8 cellular contexts compared by ENCODE assay signal in the genomic region with DNA sequence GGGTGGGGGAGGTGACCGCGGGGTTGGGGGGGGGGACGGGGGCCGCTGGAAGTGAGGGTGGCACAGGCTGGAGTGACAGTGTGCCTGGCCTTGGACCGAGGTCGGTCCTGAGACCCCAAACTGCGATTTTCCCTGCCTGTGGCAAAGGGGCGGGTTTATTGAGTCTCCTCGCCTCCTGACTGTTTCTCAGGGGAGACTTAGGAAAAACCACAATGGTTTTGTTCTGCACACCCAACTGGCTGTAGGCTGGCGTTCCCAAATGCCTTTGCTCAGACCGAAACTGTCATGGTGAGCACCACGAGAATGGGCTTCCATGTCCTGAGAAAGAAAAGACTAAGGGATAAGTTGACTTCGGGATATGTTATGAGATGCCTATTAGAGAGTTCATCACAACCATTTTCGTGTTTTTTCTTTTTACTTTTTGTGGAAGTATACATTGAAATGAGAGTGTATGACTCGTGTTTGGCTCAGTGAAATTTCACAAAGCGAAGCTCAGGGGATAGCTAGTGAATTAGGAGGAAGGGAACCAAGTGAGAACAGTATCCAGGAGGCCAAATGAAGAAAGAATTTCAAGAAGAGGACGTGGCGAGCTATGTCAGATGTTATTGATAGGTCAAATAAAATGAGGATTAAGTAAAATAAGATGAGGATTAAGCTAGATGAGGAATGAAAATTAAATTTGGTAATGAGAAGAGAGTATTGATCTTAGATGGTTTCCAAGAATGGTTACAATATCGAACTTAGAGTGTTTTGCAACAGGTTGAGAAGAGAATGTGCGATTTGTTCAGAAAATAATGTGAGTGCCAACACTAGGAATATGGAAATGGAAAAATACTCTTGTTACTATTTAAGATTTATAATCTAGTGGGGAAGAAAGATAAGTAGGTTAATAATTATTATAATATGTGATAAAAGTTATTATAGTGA. TPM values are rescaled to one million over a fixed set of nuclear protein-coding genes. Genes with fewer than 3 reads are reported as not detected.
DNase-seq lines count a peak whose midpoint lies in the region; ATAC-seq, FAIRE-seq and TF ChIP-seq lines count a peak whose summit lies in the region.

No MANE protein-coding gene starts in this region.

- no peak overlapping the region for H2BK12ac ChIP-seq in H1 (ENCODE audit: low read depth, low read length)
- no peak overlapping the region for H2BK12ac ChIP-seq in mesenchymal stem cell (ENCODE audit: low read length in 2 of 2)

- H3K4me3 ChIP-seq in H1 (ENCODE audit: extremely low read depth in 1 of 4, insufficient read depth in 2 of 4, low read depth in 3 of 4, low read length in 4 of 4) (peak overlapping the region; percentile 63 to 97 (median 72)), mesenchymal stem cell (ENCODE audit: insufficient read depth in 1 of 2, low read depth in 1 of 2, low read length in 2 of 2) (peak overlapping the region; percentile 80 to 87)

- H3K27ac Mint-ChIP-seq in activated CD8-positive, alpha-beta T cell treated with anti-CD3 and anti-CD28 coated beads, Interleukin-2, amount 10 ng/mL, durations not matched to agents 7 days and 5 days, result no peak overlapping the region
- H3K27ac Mint-ChIP-seq in activated CD8-positive, alpha-beta T cell treated with anti-CD3 and anti-CD28 coated beads for 36 hours, result no peak overlapping the region

- H3K36me3 Mint-ChIP-seq in activated CD8-positive, alpha-beta T cell treated with anti-CD3 and anti-CD28 coated beads, Interleukin-2, amount 10 ng/mL, durations not matched to agents 7 days and 5 days (ENCODE audit: low read depth), result peaks cover 18% of the 10 kb centered on the region
- peaks cover 7% of the 10 kb centered on the region for H3K36me3 Mint-ChIP-seq in activated CD8-positive, alpha-beta T cell treated with anti-CD3 and anti-CD28 coated beads for 36 hours (ENCODE audit: low read depth)

- H3K36me3 ChIP-seq in H1 (ENCODE audit: control insufficient read depth in 2 of 4, insufficient read depth in 4 of 4, low read length in 3 of 4), result no peaks in the 10 kb centered on the region
- H3K36me3 ChIP-seq in mesenchymal stem cell (ENCODE audit: control insufficient read depth in 1 of 2, insufficient read depth in 2 of 2, low read depth in 1 of 2, low read length in 2 of 2), result peaks cover 0 to 3% of the 10 kb centered on the region in 2 experiments

- POLR2A ChIA-PET in activated CD8-positive, alpha-beta T cell treated with anti-CD3 and anti-CD28 coated beads, Interleukin-2, amount 10 ng/mL, durations not matched to agents 7 days and 5 days (lab: Charles Lee), result no interaction called here
- POLR2A ChIA-PET in activated CD8-positive, alpha-beta T cell treated with anti-CD3 and anti-CD28 coated beads for 36 hours (lab: Charles Lee), result no interaction called here
- POLR2A ChIA-PET in H1 (lab: Charles Lee; ENCODE audit: partially characterized antibody), result interaction anchor here (0.9 to 2.3 kb wide), 2 partner anchors 29 to 34 kb away, joined by 3 to 7 read pairs; no protein-coding TSS in a partner anchor

- H3K23me2 ChIP-seq in H1 (ENCODE audit: low read depth, low read length), result peaks cover 4% of the 10 kb centered on the region

- H3K4me1 ChIP-seq in H1 (replicated peaks in 1 of 4; ENCODE audit: control insufficient read depth in 3 of 4, insufficient read depth in 4 of 4, low read length in 3 of 4) (peaks cover 4 to 14% (median 7%) of the 10 kb centered on the region in 4 experiments), mesenchymal stem cell (ENCODE audit: control insufficient read depth, insufficient read depth, low read depth, low read length) (no peaks in the 10 kb centered on the region)

- H4K5ac ChIP-seq in H1 (ENCODE audit: insufficient read length, low read depth, low read length), result no peak overlapping the region

- TF ChIP-seq EP300 in H1 (IDR thresholded peaks at IDR 0.05; ENCODE audit: borderline replicate concordance in 1 of 2, low read depth in 2 of 2, low read length in 2 of 2), result no peak

- peak overlapping the region in 3 of 4 experiments; percentile 4 to 64 (median 16); a peak in 2 of 7 replicates for H3K9ac ChIP-seq in H1 (replicated peaks in 1 of 4; ENCODE audit: extremely low read depth in 1 of 4, low read depth in 3 of 4, low read length in 3 of 4)
- H3K9ac ChIP-seq in mesenchymal stem cell (ENCODE audit: low read length), result peak overlapping the region; percentile 80

- H3K9me3 ChIP-seq in H1 (ENCODE audit: insufficient read depth in 2 of 2, low read depth in 1 of 2, low read length in 1 of 2), result 0 out of 4 replicates have a peak, but pooled peaks cover 0 to under 1% of the 10 kb centered on the region in 2 experiments
- H3K9me3 ChIP-seq in mesenchymal stem cell (ENCODE audit: control insufficient read depth, low read length), result peaks cover 2% of the 10 kb centered on the region

- no peak overlapping the region for H3K56ac ChIP-seq in H1 (replicated peaks; ENCODE audit: insufficient read length, low read depth, low read length)

- H3K4me2 ChIP-seq in H1 (ENCODE audit: insufficient read depth in 1 of 2, low read depth in 2 of 2, low read length in 2 of 2), result peak overlapping the region; percentile 62 to 72
- peak overlapping the region; percentile 62 for H3K4me2 ChIP-seq in mesenchymal stem cell (ENCODE audit: low read length, poor library complexity, severe bottlenecking)

- CTCF ChIA-PET in activated CD8-positive, alpha-beta T cell treated with anti-CD3 and anti-CD28 coated beads, Interleukin-2, amount 10 ng/mL, durations not matched to agents 7 days and 5 days (lab: Charles Lee), result interaction anchor here (0.7 to 1.5 kb wide), 6 partner anchors 23 to 598 kb away, joined by 3 to 9 read pairs (median 3); no protein-coding TSS in a partner anchor
- CTCF ChIA-PET in activated CD8-positive, alpha-beta T cell treated with anti-CD3 and anti-CD28 coated beads for 36 hours (lab: Charles Lee), result interaction anchor here (1.0 to 1.3 kb wide), 2 partner anchors 29 to 217 kb away, joined by 3 read pairs; no protein-coding TSS in a partner anchor
- CTCF ChIA-PET in H1 (lab: Charles Lee; ENCODE audit: partially characterized antibody), result interaction anchor here (0.8 to 1.2 kb wide), 3 partner anchors 209 to 563 kb away, joined by 3 to 4 read pairs (median 3); no protein-coding TSS in a partner anchor

- H2AK5ac ChIP-seq in H1 (ENCODE audit: low read depth, low read length) (no peak overlapping the region), mesenchymal stem cell (ENCODE audit: low read length, severe bottlenecking) (no peak overlapping the region)

- H2BK5ac ChIP-seq in H1 (ENCODE audit: low read depth, low read length), result no peak overlapping the region
- H2BK5ac ChIP-seq in mesenchymal stem cell (ENCODE audit: low read depth, low read length, poor library complexity, severe bottlenecking), result no peak overlapping the region

- peaks cover 21 to 54% of the 10 kb centered on the region in 2 experiments for H3K79me2 ChIP-seq in H1 (ENCODE audit: control insufficient read depth in 1 of 2, insufficient read depth in 2 of 2, low read length in 2 of 2)

- TF ChIP-seq CTCF in activated CD8-positive, alpha-beta T cell treated with anti-CD3 and anti-CD28 coated beads for 36 hours (IDR thresholded peaks at IDR 0.05), result no peak
- TF ChIP-seq CTCF in H1 (IDR thresholded peaks at IDR 0.05; ENCODE audit: control extremely low read depth in 1 of 3, insufficient read depth in 1 of 3, low read depth in 1 of 3, low read length in 3 of 3), result no peak

- peaks cover 10% of the 10 kb centered on the region for H3K9me3 Mint-ChIP-seq in activated CD8-positive, alpha-beta T cell treated with anti-CD3 and anti-CD28 coated beads, Interleukin-2, amount 10 ng/mL, durations not matched to agents 7 days and 5 days (ENCODE audit: insufficient read depth)
- H3K9me3 Mint-ChIP-seq in activated CD8-positive, alpha-beta T cell treated with anti-CD3 and anti-CD28 coated beads for 36 hours, result peaks cover 9% of the 10 kb centered on the region

- H2BK15ac ChIP-seq in H1 (ENCODE audit: low read length) (no peak overlapping the region), mesenchymal stem cell (ENCODE audit: low read depth, poor library complexity, severe bottlenecking) (no peak overlapping the region)

- H2AFZ ChIP-seq in H1 (ENCODE audit: low read length) (no peak overlapping the region), mesenchymal stem cell (ENCODE audit: low read depth, low read length) (no peak overlapping the region)

- H4K8ac ChIP-seq in H1 (ENCODE audit: extremely low read depth, insufficient read depth, low read length) (no peak overlapping the region), mesenchymal stem cell (ENCODE audit: low read length) (no peak overlapping the region)

- H3K4me1 Mint-ChIP-seq in activated CD8-positive, alpha-beta T cell treated with anti-CD3 and anti-CD28 coated beads, Interleukin-2, amount 10 ng/mL, durations not matched to agents 7 days and 5 days (ENCODE audit: low read depth), result peaks cover 8% of the 10 kb centered on the region
- peaks cover 3% of the 10 kb centered on the region for H3K4me1 Mint-ChIP-seq in activated CD8-positive, alpha-beta T cell treated with anti-CD3 and anti-CD28 coated beads for 36 hours (ENCODE audit: low read depth)

- H3K14ac ChIP-seq in H1 (ENCODE audit: insufficient read length) (no peak overlapping the region), mesenchymal stem cell (ENCODE audit: low read length in 2 of 2) (no peak overlapping the region)

- H3K23ac ChIP-seq in H1 (ENCODE audit: insufficient read length) (no peak overlapping the region), mesenchymal stem cell (ENCODE audit: low read length in 2 of 2) (no peak overlapping the region)

- H3K4ac ChIP-seq in H1 (replicated peaks; ENCODE audit: insufficient read length, low read depth, low read length), result no peak overlapping the region
- no peak overlapping the region for H3K4ac ChIP-seq in mesenchymal stem cell (ENCODE audit: low read depth in 1 of 2, low read length in 2 of 2)

- no peak for FAIRE-seq in H1 (lab: Jason Lieb, UNC)

- no peak for TF ChIP-seq POLR2A in H1 (IDR thresholded peaks at IDR 0.05; ENCODE audit: control extremely low read depth in 1 of 2, low read depth in 2 of 2, low read length in 2 of 2)

- intact Hi-C loops in activated CD8-positive, alpha-beta T cell treated with anti-CD3 and anti-CD28 coated beads for 36 hours (cut with micrococcal nuclease), result no loop called here

- H4K20me1 ChIP-seq in H1 (replicated peaks in 1 of 2; ENCODE audit: control insufficient read depth in 1 of 2, insufficient read depth in 2 of 2, low read length in 2 of 2), result peaks cover 3 to 5% of the 10 kb centered on the region in 2 experiments

- no peak for DNase-seq in activated CD8-positive, alpha-beta T cell treated with anti-CD3 and anti-CD28 coated beads, Interleukin-2, amount 10 ng/mL, durations not matched to agents 7 days and 5 days
- DNase-seq in activated CD8-positive, alpha-beta T cell treated with anti-CD3 and anti-CD28 coated beads for 36 hours, result no peak
- DNase-seq in NCI-H2171 (lab: John Stamatoyannopoulos, UW), result peak; percentile 1
- peak in 1 of 2 experiments; percentile 48 for DNase-seq in H1 (ENCODE audit: low read depth in 1 of 2, low spot score in 2 of 2)
- DNase-seq in mesenchymal stem cell, result peak; percentile 75
- DNase-seq in NCI-H187 treated with DMSO at 0.1 percent for 48 hours (lab: John Stamatoyannopoulos, UW), result no peak
- DNase-seq in putamen (ENCODE audit: low spot score), result no peak
- no peak for DNase-seq in dedifferentiated amniotic fluid mesenchymal stem cell (ENCODE audit: extremely low spot score)

- H3K4me3 Mint-ChIP-seq in activated CD8-positive, alpha-beta T cell treated with anti-CD3 and anti-CD28 coated beads, Interleukin-2, amount 10 ng/mL, durations not matched to agents 7 days and 5 days, result no peak overlapping the region
- no peak overlapping the region for H3K4me3 Mint-ChIP-seq in activated CD8-positive, alpha-beta T cell treated with anti-CD3 and anti-CD28 coated beads for 36 hours

- H2BK120ac ChIP-seq in H1 (replicated peaks; ENCODE audit: low read depth, low read length) (no peak overlapping the region), mesenchymal stem cell (ENCODE audit: low read depth, low read length) (no peak overlapping the region)

- no peak overlapping the region for H2BK20ac ChIP-seq in H1 (ENCODE audit: low read length)

- 24% methylated on average over 13 of the region's 20 CpGs; no CpG with 5 or more reads in 1 of the 2 experiments for WGBS in H1 (ENCODE audit: extremely low coverage in 1 of 2, insufficient coverage in 1 of 2, insufficient read length in 1 of 2, insufficient replicate concordance in 2 of 2, low coverage in 1 of 2, low lambda C conversion rate in 2 of 2, missing lambda C conversion rate in 1 of 2), 2 experiments
- WGBS in mesenchymal stem cell, result 15% methylated on average over 18 of the region's 20 CpGs

- H4K91ac ChIP-seq in H1 (replicated peaks; ENCODE audit: insufficient read length, low read length) (no peak overlapping the region), mesenchymal stem cell (ENCODE audit: low read length) (no peak overlapping the region)

- H3K27ac ChIP-seq in H1 (ENCODE audit: low read depth, low read length) (no peak overlapping the region), mesenchymal stem cell (ENCODE audit: low read length, poor library complexity, severe bottlenecking) (no peak overlapping the region)

- ATAC-seq in activated CD8-positive, alpha-beta T cell treated with anti-CD3 and anti-CD28 coated beads, Interleukin-2, amount 10 ng/mL, durations not matched to agents 7 days and 5 days, result peak; percentile 11
- no peak for ATAC-seq in activated CD8-positive, alpha-beta T cell treated with anti-CD3 and anti-CD28 coated beads for 36 hours

- TF ChIP-seq RAD21 in H1 (IDR thresholded peaks at IDR 0.05 in 1 of 2, conservative IDR thresholded peaks at IDR 0.05 in 1 of 2; ENCODE audit: low read depth in 2 of 2, low read length in 2 of 2), result no peak

- H3K79me1 ChIP-seq in H1 (ENCODE audit: low read depth, low read length) (peaks cover 5% of the 10 kb centered on the region; the same call in 1 of the 2 replicates), mesenchymal stem cell (replicated peaks; ENCODE audit: low read length, poor library complexity, severe bottlenecking) (peaks cover 11% of the 10 kb centered on the region)

- H3K27me3 Mint-ChIP-seq in activated CD8-positive, alpha-beta T cell treated with anti-CD3 and anti-CD28 coated beads, Interleukin-2, amount 10 ng/mL, durations not matched to agents 7 days and 5 days (ENCODE audit: low read depth), result peaks cover 20% of the 10 kb centered on the region
- H3K27me3 Mint-ChIP-seq in activated CD8-positive, alpha-beta T cell treated with anti-CD3 and anti-CD28 coated beads for 36 hours, result peaks cover 16% of the 10 kb centered on the region

- no peaks in the 10 kb centered on the region for H3K27me3 ChIP-seq in H1 (replicated peaks in 1 of 4; ENCODE audit: control insufficient read depth in 3 of 4, extremely low read depth in 1 of 4, insufficient read depth in 3 of 4, low read length in 3 of 4)
- H3K27me3 ChIP-seq in mesenchymal stem cell (ENCODE audit: control insufficient read depth in 1 of 2, insufficient read depth in 1 of 2, low read length in 2 of 2), result peaks cover 0 to 6% of the 10 kb centered on the region in 2 experiments

- H3K18ac ChIP-seq in H1 (ENCODE audit: extremely low read depth, low read length), result 0 out of 2 replicates have a peak overlapping the region, but pooled peaks have one; percentile 17
- no peak overlapping the region for H3K18ac ChIP-seq in mesenchymal stem cell (ENCODE audit: low read depth in 1 of 2, low read length in 2 of 2)

RNA-seq across cellular contexts. Expression of gene NET1, which starts 0.9 kb away (rescaled TPM):
- 10 to 100 TPM; 29.9 to 38.6 TPM for total RNA-seq in activated CD8-positive, alpha-beta T cell treated with anti-CD3 and anti-CD28 coated beads, Interleukin-2, amount 10 ng/mL, durations not matched to agents 7 days and 5 days
- 10 to 100 TPM; 20.5 to 21.6 TPM for total RNA-seq in activated CD8-positive, alpha-beta T cell treated with anti-CD3 and anti-CD28 coated beads for 36 hours
- 109 and 117 TPM in 2 replicates for total RNA-seq in H1 (2021; fragmentation: NEBNext Ultra II Directional; extraction: Animal tissue kit (Norgen Biotek cat#: 25700))
- polyA plus RNA-seq in H1 (2011; rRNA removed), result 21.5 and 24.3 TPM in 2 replicates
- 40.9 TPM for polyA plus RNA-seq in H1 (2011; cell fraction: cytosol; rRNA removed)
- polyA plus RNA-seq in H1 (2011; cell fraction: nucleus; rRNA removed), result 24.5 TPM
- 30.9 to 52.0 TPM (median 38.6 TPM) in 4 replicates for polyA plus RNA-seq in H1 (2012, experiment 1 of 2)
- 6.0 TPM for polyA plus RNA-seq in H1 (2012, experiment 2 of 2)
- polyA plus RNA-seq in H1 (2013, experiment 1 of 2), result 58.8 TPM
- 58.2 TPM for polyA plus RNA-seq in H1 (2013, experiment 2 of 2)
- 82.4 and 91.8 TPM in 2 replicates for polyA minus RNA-seq in H1 (2011; rRNA and poly(A)+ RNA removed)
- 82.1 TPM for polyA minus RNA-seq in H1 (2011; cell fraction: cytosol; rRNA and poly(A)+ RNA removed)
- 61.9 TPM for polyA minus RNA-seq in H1 (2011; cell fraction: nucleus; rRNA and poly(A)+ RNA removed)
- polyA plus RNA-seq in mesenchymal stem cell (2013, experiment 1 of 2), result 10.2 TPM
- polyA plus RNA-seq in mesenchymal stem cell (2013, experiment 2 of 2), result 10.9 TPM

RNA-seq across cellular contexts. Expression of gene TUBAL3, which starts 8.6 kb away (rescaled TPM):
- not detected for total RNA-seq in activated CD8-positive, alpha-beta T cell treated with anti-CD3 and anti-CD28 coated beads, Interleukin-2, amount 10 ng/mL, durations not matched to agents 7 days and 5 days
- total RNA-seq in activated CD8-positive, alpha-beta T cell treated with anti-CD3 and anti-CD28 coated beads for 36 hours, result not detected
- total RNA-seq in H1 (2021; fragmentation: NEBNext Ultra II Directional; extraction: Animal tissue kit (Norgen Biotek cat#: 25700)), result not detected in 2 replicates
- polyA plus RNA-seq in H1 (2011; rRNA removed), result 0.05 and 0.17 TPM in 2 replicates
- 0.06 TPM for polyA plus RNA-seq in H1 (2011; cell fraction: cytosol; rRNA removed)
- not detected for polyA plus RNA-seq in H1 (2011; cell fraction: nucleus; rRNA removed)
- polyA plus RNA-seq in H1 (2012, experiment 1 of 2), result 0.20 to 0.24 TPM in 2 of 4 replicates, not detected in the others
- not detected for polyA plus RNA-seq in H1 (2012, experiment 2 of 2)
- 0.14 TPM for polyA plus RNA-seq in H1 (2013, experiment 1 of 2)
- 0.11 TPM for polyA plus RNA-seq in H1 (2013, experiment 2 of 2)
- polyA minus RNA-seq in H1 (2011; rRNA and poly(A)+ RNA removed), result 0.24 TPM in 1 of 2 replicates, not detected in the other
- not detected for polyA minus RNA-seq in H1 (2011; cell fraction: cytosol; rRNA and poly(A)+ RNA removed)
- polyA minus RNA-seq in H1 (2011; cell fraction: nucleus; rRNA and poly(A)+ RNA removed), result not detected
- polyA plus RNA-seq in mesenchymal stem cell (2013, experiment 1 of 2), result not detected
- not detected for polyA plus RNA-seq in mesenchymal stem cell (2013, experiment 2 of 2)

RNA-seq across cellular contexts. Expression of gene UCN3, which starts 48.5 kb away (rescaled TPM):
- total RNA-seq in activated CD8-positive, alpha-beta T cell treated with anti-CD3 and anti-CD28 coated beads, Interleukin-2, amount 10 ng/mL, durations not matched to agents 7 days and 5 days, result not detected
- not detected for total RNA-seq in activated CD8-positive, alpha-beta T cell treated with anti-CD3 and anti-CD28 coated beads for 36 hours
- not detected in 2 replicates for total RNA-seq in H1 (2021; fragmentation: NEBNext Ultra II Directional; extraction: Animal tissue kit (Norgen Biotek cat#: 25700))
- polyA plus RNA-seq in H1 (2011; rRNA removed), result not detected in 2 replicates
- not detected for polyA plus RNA-seq in H1 (2011; cell fraction: cytosol; rRNA removed)
- not detected for polyA plus RNA-seq in H1 (2011; cell fraction: nucleus; rRNA removed)
- not detected in 4 replicates for polyA plus RNA-seq in H1 (2012, experiment 1 of 2)
- not detected for polyA plus RNA-seq in H1 (2012, experiment 2 of 2)
- polyA plus RNA-seq in H1 (2013, experiment 1 of 2), result not detected
- not detected for polyA plus RNA-seq in H1 (2013, experiment 2 of 2)
- not detected in 2 replicates for polyA minus RNA-seq in H1 (2011; rRNA and poly(A)+ RNA removed)
- not detected for polyA minus RNA-seq in H1 (2011; cell fraction: cytosol; rRNA and poly(A)+ RNA removed)
- not detected for polyA minus RNA-seq in H1 (2011; cell fraction: nucleus; rRNA and poly(A)+ RNA removed)
- polyA plus RNA-seq in mesenchymal stem cell (2013, experiment 1 of 2), result not detected
- not detected for polyA plus RNA-seq in mesenchymal stem cell (2013, experiment 2 of 2)

Comparison
In these comparisons a context has a peak if more than half of its experiments do, and no peak if none do; other contexts are left out.
1. DNase-seq: peak in NCI-H2171 (single experiment) and mesenchymal stem cell (single experiment); none in activated CD8-positive, alpha-beta T cell treated with anti-CD3 and anti-CD28 coated beads, Interleukin-2, amount 10 ng/mL, durations not matched to agents 7 days and 5 days (single experiment), activated CD8-positive, alpha-beta T cell treated with anti-CD3 and anti-CD28 coated beads for 36 hours (single experiment), NCI-H187 treated with DMSO at 0.1 percent for 48 hours (single experiment), putamen (single experiment) and dedifferentiated amniotic fluid mesenchymal stem cell (single experiment).